24 cellular contexts compared by ENCODE assay signal in genomic region chr2:12896283-12897014, GRCh38.
A peak's percentile ranks its signal among the peaks of the same experiment; 100 is the strongest.
DNase-seq lines count a peak whose midpoint lies in the region; ATAC-seq lines count a peak whose summit lies in the region.
"Had no signal": no experiment of that assay in that cellular context is flagged by ENCODE, and none has a peak within 500 bp of the region (broad histone marks: within the 10 kb centered on the region; RNA-seq: fewer than 3 reads in every experiment).

No MANE protein-coding gene starts in this region.

- DNase-seq in NOMO-1 treated with DMSO at 0.1 percent for 48 hours (lab: John Stamatoyannopoulos, UW; ENCODE audit: unreplicated experiment) (peak; percentile 21), NOMO-1 treated with dmso at 0.1 percent for 144 hours (lab: John Stamatoyannopoulos, UW; ENCODE audit: unreplicated experiment) (no peak), T-helper 17 cell (no peak), immature natural killer cell (no peak), kidney tubule cell (ENCODE audit: low spot score) (no peak), iPS-NIHi11 (ENCODE audit: low spot score) (no peak)
- DNase-seq in stimulated activated effector memory CD8-positive, alpha-beta T cell treated with anti-CD3 and anti-CD28 coated beads, Interleukin-12 subunit alpha, Interleukin-12 subunit beta, amount 100 ng/mL, for 72 hours (ENCODE audit: low spot score in 2 of 2), result no peak
- DNase-seq: activated CD4-positive, alpha-beta memory T cell treated with anti-CD3 and anti-CD28 coated beads for 36 hours; activated T-cell treated with anti-CD3 and anti-CD28 coated beads, Interleukin-2, amount 50 U/mL, for 4 hours; COR-L47; cortex of kidney; HCEC 1CT; islet precursor cell; naive B cell; NCI-H2029; NCI-H226; NCI-H82; pancreas; PC-9; SIG-M5 had no signal

- H3K4me3 Mint-ChIP-seq in T-helper 17 cell (no peak overlapping the region), immature natural killer cell (peak overlapping the region in 1 of 5 donors; percentile 37)
- H3K4me3 Mint-ChIP-seq in stimulated activated effector memory CD8-positive, alpha-beta T cell treated with anti-CD3 and anti-CD28 coated beads, Interleukin-12 subunit alpha, Interleukin-12 subunit beta, amount 100 ng/mL, for 72 hours, result no peak overlapping the region
- H3K4me3 Mint-ChIP-seq: activated CD4-positive, alpha-beta memory T cell treated with anti-CD3 and anti-CD28 coated beads for 36 hours; activated T-cell treated with anti-CD3 and anti-CD28 coated beads, Interleukin-2, amount 50 U/mL, for 4 hours; naive B cell; stimulated activated naive CD8-positive, alpha-beta T cell treated with anti-CD3 and anti-CD28 coated beads, Interleukin-15, Interleukin-2, amounts not matched to agents 100 ng/mL and 50 ng/mL, for 24 hours; T-helper 1 cell treated with Interleukin-12 subunit alpha and Interleukin-12 subunit beta and Interleukin-4 antibody, amounts not matched to agents 30 μg/mL and 1 μg/mL, for 36 hours; WTC11 had no signal

- ATAC-seq in T-helper 17 cell (no peak), GM21447 (IDR thresholded peaks at IDR 0.05; ENCODE audit: unreplicated experiment) (no peak)
- ATAC-seq in stimulated activated effector memory CD8-positive, alpha-beta T cell treated with anti-CD3 and anti-CD28 coated beads, Interleukin-12 subunit alpha, Interleukin-12 subunit beta, amount 100 ng/mL, for 72 hours, result no peak
- ATAC-seq: activated T-cell treated with anti-CD3 and anti-CD28 coated beads, Interleukin-2, amount 50 U/mL, for 4 hours; pancreas; WTC11 had no signal

- H3K27ac Mint-ChIP-seq in T-helper 17 cell, result peak overlapping the region; percentile 74
- peak overlapping the region in 5 of 6 donors; percentile 1 to 82 (median 20) for H3K27ac Mint-ChIP-seq in immature natural killer cell
- peak overlapping the region; percentile 39 for H3K27ac Mint-ChIP-seq in stimulated activated effector memory CD8-positive, alpha-beta T cell treated with anti-CD3 and anti-CD28 coated beads, Interleukin-12 subunit alpha, Interleukin-12 subunit beta, amount 100 ng/mL, for 72 hours
- H3K27ac Mint-ChIP-seq: activated CD4-positive, alpha-beta memory T cell treated with anti-CD3 and anti-CD28 coated beads for 36 hours; stimulated activated naive CD8-positive, alpha-beta T cell treated with anti-CD3 and anti-CD28 coated beads, Interleukin-15, Interleukin-2, amounts not matched to agents 100 ng/mL and 50 ng/mL, for 24 hours; T-helper 1 cell treated with Interleukin-12 subunit alpha and Interleukin-12 subunit beta and Interleukin-4 antibody, amounts not matched to agents 30 μg/mL and 1 μg/mL, for 36 hours; WTC11 had no signal

- H3K9me3 Mint-ChIP-seq in immature natural killer cell, result peaks cover 5 to 18% (median 11%) of the 10 kb centered on the region in 6 donors
- peaks cover 16% of the 10 kb centered on the region for H3K9me3 Mint-ChIP-seq in stimulated activated effector memory CD8-positive, alpha-beta T cell treated with anti-CD3 and anti-CD28 coated beads, Interleukin-12 subunit alpha, Interleukin-12 subunit beta, amount 100 ng/mL, for 72 hours

- H3K4me1 Mint-ChIP-seq in T-helper 17 cell (peaks cover 16% of the 10 kb centered on the region), immature natural killer cell (peaks cover 19 to 23% of the 10 kb centered on the region in 2 donors)
- H3K4me1 Mint-ChIP-seq in stimulated activated effector memory CD8-positive, alpha-beta T cell treated with anti-CD3 and anti-CD28 coated beads, Interleukin-12 subunit alpha, Interleukin-12 subunit beta, amount 100 ng/mL, for 72 hours, result peaks cover 15% of the 10 kb centered on the region
- H3K4me1 Mint-ChIP-seq: WTC11 had no signal

- H3K9me3 ChIP-seq in T-helper 17 cell (ENCODE audit: control insufficient read depth, low read length, poor library complexity, severe bottlenecking), result no peaks in the 10 kb centered on the region
- H3K9me3 ChIP-seq: pancreas had no signal

- H3K36me3 Mint-ChIP-seq in T-helper 17 cell (ENCODE audit: low read depth), result no peaks in the 10 kb centered on the region
- peaks cover 7 to 14% (median 9%) of the 10 kb centered on the region in 3 donors for H3K36me3 Mint-ChIP-seq in immature natural killer cell
- no peaks in the 10 kb centered on the region for H3K36me3 Mint-ChIP-seq in stimulated activated effector memory CD8-positive, alpha-beta T cell treated with anti-CD3 and anti-CD28 coated beads, Interleukin-12 subunit alpha, Interleukin-12 subunit beta, amount 100 ng/mL, for 72 hours

- H3K27me3 Mint-ChIP-seq in T-helper 17 cell (no peaks in the 10 kb centered on the region), immature natural killer cell (ENCODE audit: low read depth in 3 of 3) (peaks cover 0 to 1% (median 0%) of the 10 kb centered on the region in 3 donors)
- H3K27me3 Mint-ChIP-seq: activated CD4-positive, alpha-beta memory T cell treated with anti-CD3 and anti-CD28 coated beads for 36 hours had no signal

Comparison
In these comparisons a context has a peak if more than half of its experiments do, and no peak if none do; other contexts are left out.
1. H3K27ac Mint-ChIP-seq: peak in every context shown above with its lines; median percentile 74 in T-helper 17 cell; 39 in stimulated activated effector memory CD8-positive, alpha-beta T cell treated with anti-CD3 and anti-CD28 coated beads, Interleukin-12 subunit alpha, Interleukin-12 subunit beta, amount 100 ng/mL, for 72 hours; 20 in immature natural killer cell.